ENCODE assay signal across 30 cellular contexts in the genomic region with DNA sequence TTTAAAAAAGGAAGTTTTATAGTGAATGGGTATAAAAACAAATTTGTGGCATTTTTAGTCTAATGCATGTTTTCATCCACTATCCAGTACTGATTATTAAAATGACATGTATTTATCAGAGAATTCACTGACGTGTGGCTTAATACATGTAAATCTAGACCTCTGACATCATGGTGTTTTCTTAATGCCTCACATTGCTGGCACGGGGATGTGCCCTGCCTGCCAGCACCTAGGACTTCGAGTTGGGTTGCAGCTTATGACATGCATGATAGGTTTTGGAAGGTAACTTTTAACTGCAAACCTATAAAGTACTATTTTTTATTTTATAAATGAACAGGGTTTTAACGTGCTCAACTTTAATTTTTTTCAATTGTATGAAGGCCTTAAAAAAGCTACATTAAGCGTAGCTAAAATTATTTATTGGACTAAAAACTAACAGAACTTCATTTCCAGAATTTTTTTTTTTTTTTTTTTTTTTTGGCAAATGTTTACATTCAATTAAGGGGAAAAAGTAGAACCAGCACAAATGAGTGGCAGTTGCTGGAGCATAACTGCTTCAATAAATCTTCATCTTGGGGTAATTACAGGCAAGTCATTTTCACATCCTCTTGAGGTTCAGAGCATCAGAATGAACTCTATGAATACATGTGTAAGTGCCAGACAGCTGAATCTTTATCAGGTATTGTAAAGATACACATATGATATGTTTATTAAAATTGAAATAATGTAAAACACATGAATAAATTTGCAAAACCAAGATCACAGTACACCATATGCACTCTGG. TPM values are rescaled to one million over a fixed set of nuclear protein-coding genes. Genes with fewer than 3 reads are reported as not detected.
DNase-seq lines count a peak whose midpoint lies in the region; ATAC-seq and TF ChIP-seq lines count a peak whose summit lies in the region.
"Had no signal": no experiment of that assay in that cellular context is flagged by ENCODE, and none has a peak within 500 bp of the region (broad histone marks: within the 10 kb centered on the region; RNA-seq: fewer than 3 reads in every experiment).

No MANE protein-coding gene starts in this region.

- CTCF ChIA-PET in A673 (lab: Charles Lee) = no interaction called here

- DNase-seq in A673 (ENCODE audit: low spot score) (no peak), DMS79 treated with DMSO at 0.1 percent for 48 hours (lab: John Stamatoyannopoulos, UW) (peak; percentile 87), NCI-H446 treated with DMSO at 0.1 percent for 48 hours (lab: John Stamatoyannopoulos, UW) (peak; percentile 79), fibroblast of gingiva (ENCODE audit: low read depth) (peak; percentile 12), SW 1271 (lab: John Stamatoyannopoulos, UW) (no peak), RPMI8226 (no peak)
- DNase-seq: activated CD4-positive, alpha-beta T cell treated with anti-CD3 and anti-CD28 coated beads, Interleukin-2, amount 50 U/mL, for 1 hour; activated naive CD4-positive, alpha-beta T cell; activated T-cell treated with anti-CD3 and anti-CD28 coated beads, Interleukin-2, amount 50 U/mL, for 4 hours; COR-L47; dermis blood vessel endothelial cell; esophagus squamous epithelium; Kasumi-1; mesendoderm; NCI-H748 treated with DMSO at 0.1 percent for 48 hours; PC-9; right lobe of liver; SIG-M5; stimulated activated CD4-positive, alpha-beta T cell treated with anti-CD3 and anti-CD28 coated beads, Interleukin-12 subunit alpha, Interleukin-12 subunit beta, amount 100 ng/mL, for 4 hours; stimulated activated CD4-positive, alpha-beta T cell treated with anti-CD3 and anti-CD28 coated beads, Interleukin-4, amount 100 ng/mL, for 1 hour; upper lobe of right lung had no signal

- intact Hi-C loops in A673 (cut with micrococcal nuclease; ENCODE audit: unreplicated experiment) = no loop called here

- POLR2A ChIA-PET in A673 (lab: Charles Lee; ENCODE audit: low non-redundant PET) = no interaction called here

- no peaks in the 10 kb centered on the region for H3K27me3 ChIP-seq in A673 (replicated peaks; ENCODE audit: insufficient read depth, low read depth, low read length, poor library complexity)
- H3K27me3 ChIP-seq: BLaER1 treated with 17β-estradiol and CSF1 and Interleukin-3, amounts not matched to agents 10 nM and 100 nM; esophagus squamous epithelium; right lobe of liver; upper lobe of right lung had no signal

- TF ChIP-seq CTCF in A673 (conservative IDR thresholded peaks at IDR 0.05; ENCODE audit: low read depth, low read length) = no peak

- TSS peak; percentile 22 for BruUV-seq in A673 (replicated peaks; lab: Mats Ljungman, UMichigan)

- ATAC-seq in HG03045 (IDR thresholded peaks at IDR 0.05; ENCODE audit: unreplicated experiment) (no peak), GM21619 (IDR thresholded peaks at IDR 0.05; ENCODE audit: unreplicated experiment) (no peak)
- ATAC-seq: activated T-cell treated with anti-CD3 and anti-CD28 coated beads, Interleukin-2, amount 50 U/mL, for 4 hours; GM23338; upper lobe of right lung; WTC11 had no signal

- no peak overlapping the region for H3K27ac ChIP-seq in A673 (ENCODE audit: low read depth, low read length, poor library complexity, severe bottlenecking)
- H3K27ac ChIP-seq: BLaER1 treated with 17β-estradiol and CSF1 and Interleukin-3, amounts not matched to agents 10 nM and 100 nM; esophagus squamous epithelium; HL-60; PC-9; right lobe of liver; upper lobe of right lung had no signal

- H3K4me1 ChIP-seq in A673 (ENCODE audit: insufficient read depth, low read length, poor library complexity, severe bottlenecking) = no peaks in the 10 kb centered on the region
- H3K4me1 ChIP-seq: esophagus squamous epithelium, right lobe of liver, upper lobe of right lung had no signal

- no peak overlapping the region for H3K4me3 ChIP-seq in A673 (ENCODE audit: low read depth, low read length, poor library complexity, severe bottlenecking)
- H3K4me3 ChIP-seq: BLaER1 treated with 17β-estradiol and CSF1 and Interleukin-3, amounts not matched to agents 10 nM and 100 nM; esophagus squamous epithelium; GM23338; PC-9; right lobe of liver; upper lobe of right lung had no signal

- H3K9me3 ChIP-seq in A673 (ENCODE audit: low read depth, low read length, poor library complexity, severe bottlenecking) = no peaks in the 10 kb centered on the region
- H3K9me3 ChIP-seq: esophagus squamous epithelium, right lobe of liver, upper lobe of right lung had no signal

- peaks cover 37% of the 10 kb centered on the region for H3K36me3 ChIP-seq in A673 (ENCODE audit: insufficient read depth, low read length, poor library complexity, severe bottlenecking)

RNA-seq across cellular contexts. Expression of a gene that starts 16.3 kb away (rescaled TPM):
- not detected in 2 replicates for total RNA-seq in A673 (2021)
- total RNA-seq: activated T-cell treated with anti-CD3 and anti-CD28 coated beads, Interleukin-2, amount 50 U/mL, for 4 hours; Daoy; dermis blood vessel endothelial cell; esophagus squamous epithelium; GM23338; left lobe of liver; PC-9; right lobe of liver; subcutaneous adipose tissue; upper lobe of right lung; WTC11 had no signal

Comparison
In these comparisons a context has a peak if more than half of its experiments do, and no peak if none do; other contexts are left out.
1. DNase-seq: peak in DMS79 treated with DMSO at 0.1 percent for 48 hours (single experiment), NCI-H446 treated with DMSO at 0.1 percent for 48 hours (single experiment) and fibroblast of gingiva (single experiment); none in A673 (single experiment), SW 1271 (0 of 2) and RPMI8226 (single experiment).